ENCODE assay signal across 26 cellular contexts in the genomic region with DNA sequence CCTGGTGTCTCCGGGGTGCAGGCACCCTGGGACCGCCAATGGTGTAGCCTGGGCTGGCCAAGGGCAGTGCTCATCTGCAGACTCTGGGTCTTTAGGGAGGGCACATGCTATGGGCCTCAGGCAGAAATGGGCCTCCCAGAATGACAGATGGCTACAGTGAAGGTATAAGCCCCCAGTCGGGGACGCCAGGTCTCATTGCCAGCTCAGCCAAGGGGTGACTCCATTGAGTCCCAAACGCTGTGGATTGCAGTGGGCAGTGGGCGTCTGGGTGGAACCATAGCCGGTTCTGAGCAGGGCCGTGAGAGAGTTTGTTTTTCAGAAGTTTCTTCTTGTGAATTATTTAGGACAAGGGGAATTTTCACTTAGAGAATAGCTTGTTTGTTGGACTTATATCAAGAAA.
"Had no signal": no experiment of that assay in that cellular context is flagged by ENCODE, and none has a peak within 500 bp of the region (broad histone marks: within the 10 kb centered on the region; RNA-seq: fewer than 3 reads in every experiment).

No MANE protein-coding gene starts in this region.

- H3K27ac ChIP-seq: neutrophil, pancreas, psoas muscle, right lobe of liver, sigmoid colon, stomach, tibial artery, transverse colon, upper lobe of right lung, uterus had no signal

- H3K9me3 ChIP-seq: neutrophil, pancreas, psoas muscle, right lobe of liver, sigmoid colon, stomach, tibial artery, transverse colon, upper lobe of right lung, uterus had no signal

- H3K27me3 Mint-ChIP-seq: progenitor cell of endocrine pancreas had no signal

- H3K4me1 Mint-ChIP-seq: naive thymus-derived CD8-positive, alpha-beta T cell; nephron progenitor cell; neural crest cell; stimulated activated effector memory CD8-positive, alpha-beta T cell treated with anti-CD3 and anti-CD28 coated beads, Interleukin-12 subunit alpha, Interleukin-12 subunit beta, amount 100 ng/mL, for 72 hours; stimulated activated naive B cell treated with anti-CD40 and anti-IgM and Interleukin-4, amounts not matched to agents 10 μg/mL and 1 μg/mL and 100 μg/mL, for 72 hours had no signal

- H3K36me3 Mint-ChIP-seq: naive thymus-derived CD8-positive, alpha-beta T cell; natural killer cell treated with Interleukin-12 subunit alpha and Interleukin-12 subunit beta and Interleukin-15 and Interleukin-18, amount 100 ng/mL, for 72 hours; stimulated activated effector memory CD8-positive, alpha-beta T cell treated with anti-CD3 and anti-CD28 coated beads, Interleukin-12 subunit alpha, Interleukin-12 subunit beta, amount 100 ng/mL, for 72 hours; stimulated activated naive B cell treated with anti-CD40 and anti-IgM and Interleukin-4, amounts not matched to agents 10 μg/mL and 1 μg/mL and 100 μg/mL, for 72 hours; type B pancreatic cell had no signal

- DNase-seq: nephron progenitor cell; nucleus accumbens; pancreas; psoas muscle; small intestine; stimulated activated CD4-positive, alpha-beta T cell treated with anti-CD3 and anti-CD28 coated beads, Interleukin-15, amount 100 ng/mL, for 24 hours; stimulated activated CD4-positive, alpha-beta T cell treated with anti-CD3 and anti-CD28 coated beads, Interleukin-2, amount 100 ng/mL, for 24 hours; stimulated activated CD4-positive, alpha-beta T cell treated with anti-CD3 and anti-CD28 coated beads, Interleukin-2, amount 100 ng/mL, for 48 hours; stimulated activated CD4-positive, alpha-beta T cell treated with anti-CD3 and anti-CD28 coated beads, Interleukin-4, amount 100 ng/mL, for 24 hours; stimulated activated naive B cell treated with anti-CD40 and anti-IgM and Interleukin-4, amounts not matched to agents 10 μg/mL and 1 μg/mL and 100 μg/mL, for 72 hours; stimulated activated naive CD4-positive, alpha-beta T cell treated with Interleukin-2 at 50 U/mL for 16 hours; stomach; transverse colon; uterus had no signal

- ATAC-seq: naive thymus-derived CD8-positive, alpha-beta T cell; pancreas; psoas muscle; right lobe of liver; stimulated activated effector memory CD8-positive, alpha-beta T cell treated with anti-CD3 and anti-CD28 coated beads, Interleukin-12 subunit alpha, Interleukin-12 subunit beta, amount 100 ng/mL, for 72 hours; stimulated activated naive B cell treated with anti-CD40 and anti-IgM and Interleukin-4, amounts not matched to agents 10 μg/mL and 1 μg/mL and 100 μg/mL, for 72 hours; upper lobe of right lung had no signal

- H3K27me3 ChIP-seq: neutrophil, pancreas, right lobe of liver, transverse colon, uterus had no signal

- H3K4me3 ChIP-seq: pancreas, psoas muscle, right lobe of liver, sigmoid colon, stomach, tibial artery, transverse colon, upper lobe of right lung, uterus had no signal

- H3K9me3 Mint-ChIP-seq: naive thymus-derived CD8-positive, alpha-beta T cell; natural killer cell treated with Interleukin-12 subunit alpha and Interleukin-12 subunit beta and Interleukin-15 and Interleukin-18, amount 100 ng/mL, for 72 hours; stimulated activated effector memory CD8-positive, alpha-beta T cell treated with anti-CD3 and anti-CD28 coated beads, Interleukin-12 subunit alpha, Interleukin-12 subunit beta, amount 100 ng/mL, for 72 hours; stimulated activated naive B cell treated with anti-CD40 and anti-IgM and Interleukin-4, amounts not matched to agents 10 μg/mL and 1 μg/mL and 100 μg/mL, for 72 hours; stimulated activated naive CD8-positive, alpha-beta T cell treated with anti-CD3 and anti-CD28 coated beads, Interleukin-15, Interleukin-2, amounts not matched to agents 100 ng/mL and 50 ng/mL, for 24 hours had no signal

- H3K36me3 ChIP-seq: neutrophil, pancreas, right lobe of liver, sigmoid colon, stomach, tibial artery, transverse colon, upper lobe of right lung, uterus had no signal

- H3K4me1 ChIP-seq: pancreas, psoas muscle, right lobe of liver, sigmoid colon, stomach, transverse colon, upper lobe of right lung, uterus had no signal

- H3K4me3 Mint-ChIP-seq: naive thymus-derived CD8-positive, alpha-beta T cell; natural killer cell treated with Interleukin-12 subunit alpha and Interleukin-12 subunit beta and Interleukin-15 and Interleukin-18, amount 100 ng/mL, for 72 hours; nephron progenitor cell; neural crest cell; stimulated activated effector memory CD8-positive, alpha-beta T cell treated with anti-CD3 and anti-CD28 coated beads, Interleukin-12 subunit alpha, Interleukin-12 subunit beta, amount 100 ng/mL, for 72 hours; stimulated activated naive B cell treated with anti-CD40 and anti-IgM and Interleukin-4, amounts not matched to agents 10 μg/mL and 1 μg/mL and 100 μg/mL, for 72 hours; stimulated activated naive CD8-positive, alpha-beta T cell treated with anti-CD3 and anti-CD28 coated beads, Interleukin-15, Interleukin-2, amounts not matched to agents 100 ng/mL and 50 ng/mL, for 24 hours; type B pancreatic cell had no signal

- H3K27ac Mint-ChIP-seq: naive thymus-derived CD8-positive, alpha-beta T cell; natural killer cell treated with Interleukin-12 subunit alpha and Interleukin-12 subunit beta and Interleukin-15 and Interleukin-18, amount 100 ng/mL, for 72 hours; nephron progenitor cell; progenitor cell of endocrine pancreas; stimulated activated effector memory CD8-positive, alpha-beta T cell treated with anti-CD3 and anti-CD28 coated beads, Interleukin-12 subunit alpha, Interleukin-12 subunit beta, amount 100 ng/mL, for 72 hours; stimulated activated naive B cell treated with anti-CD40 and anti-IgM and Interleukin-4, amounts not matched to agents 10 μg/mL and 1 μg/mL and 100 μg/mL, for 72 hours; stimulated activated naive CD8-positive, alpha-beta T cell treated with anti-CD3 and anti-CD28 coated beads, Interleukin-15, Interleukin-2, amounts not matched to agents 100 ng/mL and 50 ng/mL, for 24 hours; type B pancreatic cell had no signal
